2 cellular contexts compared by ENCODE assay signal in the genomic region with DNA sequence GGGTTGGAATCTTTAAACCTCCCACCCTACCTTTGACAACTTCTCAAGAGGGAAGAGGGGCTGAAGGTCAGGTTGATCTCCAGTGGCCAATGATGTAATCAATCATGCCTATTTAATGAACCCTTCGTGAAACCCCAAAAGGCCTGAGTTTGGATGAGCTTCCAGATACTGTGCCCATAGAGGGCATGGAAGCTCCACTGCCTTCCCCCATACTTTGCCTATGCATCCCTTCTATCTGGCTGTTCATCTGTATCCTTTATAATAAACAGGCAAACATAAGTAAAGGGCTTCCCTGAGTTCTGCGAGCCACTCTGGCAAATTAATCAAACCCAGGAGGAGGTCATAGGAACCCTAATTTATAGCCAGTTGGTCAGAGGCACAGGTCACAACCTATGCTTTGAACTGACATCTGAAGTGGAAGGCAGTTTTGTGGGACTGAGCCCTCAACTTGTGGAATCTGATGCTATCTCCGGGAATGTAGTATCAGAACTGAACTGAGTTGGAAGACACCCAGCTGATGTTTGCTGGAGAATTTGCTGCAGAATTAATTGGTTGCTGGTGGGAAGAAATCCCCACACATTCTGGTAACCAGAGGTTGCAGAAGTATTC.
TF ChIP-seq lines count a peak whose summit lies in the region.

No MANE protein-coding gene starts in this region.

TF ChIP-seq in HepG2, 621 proteins besides CTCF, POLR2A, EP300 and RAD21:
- peak; percentile 63 for TF ChIP-seq STAG1 (CRISPR knock-in tag; IDR thresholded peaks at IDR 0.05)
- TF ChIP-seq, protein P1, sequence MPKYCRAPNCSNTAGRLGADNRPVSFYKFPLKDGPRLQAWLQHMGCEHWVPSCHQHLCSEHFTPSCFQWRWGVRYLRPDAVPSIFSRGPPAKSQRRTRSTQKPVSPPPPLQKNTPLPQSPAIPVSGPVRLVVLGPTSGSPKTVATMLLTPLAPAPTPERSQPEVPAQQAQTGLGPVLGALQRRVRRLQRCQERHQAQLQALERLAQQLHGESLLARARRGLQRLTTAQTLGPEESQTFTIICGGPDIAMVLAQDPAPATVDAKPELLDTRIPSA (CRISPR knock-in tag; IDR thresholded peaks at IDR 0.05; ENCODE audit: borderline replicate concordance) = no peak

TF ChIP-seq in endothelial cell of umbilical vein, 7 proteins besides CTCF, POLR2A, EP300 and RAD21:
- TF ChIP-seq MYC (IDR thresholded peaks at IDR 0.05; ENCODE audit: low read depth, low read length) (no peak), FOS (IDR thresholded peaks at IDR 0.05; ENCODE audit: borderline replicate concordance, insufficient read depth, low read length) (no peak), POLR2AphosphoS5 (IDR thresholded peaks at IDR 0.05; ENCODE audit: insufficient read depth, low read depth, low read length) (no peak), GATA2 (IDR thresholded peaks at IDR 0.05; ENCODE audit: insufficient read depth, insufficient read length, low read depth, low read length) (peak; percentile 18)
